8 cellular contexts compared by ENCODE assay signal in genomic region chr1:221742555-221743415, GRCh38. TPM values are rescaled to one million over a fixed set of nuclear protein-coding genes. Genes with fewer than 3 reads are reported as not detected.
DNase-seq lines count a peak whose midpoint lies in the region; TF ChIP-seq lines count a peak whose summit lies in the region.

No MANE protein-coding gene starts in this region.

- no peaks in the 10 kb centered on the region for H3K4me1 ChIP-seq in ascending aorta
- peaks cover 21% of the 10 kb centered on the region for H3K4me1 ChIP-seq in skeletal muscle satellite cell (ENCODE audit: control insufficient read depth, insufficient read depth, low read length)

- H3K27ac ChIP-seq in ascending aorta = peak overlapping the region; percentile 98

- H3K9me3 ChIP-seq in ascending aorta (no peaks in the 10 kb centered on the region), skeletal muscle satellite cell (replicated peaks; ENCODE audit: low read length) (no peaks in the 10 kb centered on the region)

- peak overlapping the region; percentile 86 for H3K4me2 ChIP-seq in skeletal muscle satellite cell (ENCODE audit: low read length)

- H3K27me3 Mint-ChIP-seq in HFFc6 (ENCODE audit: insufficient read depth) = no peaks in the 10 kb centered on the region

- H3K27me3 ChIP-seq in ascending aorta (no peaks in the 10 kb centered on the region), skeletal muscle satellite cell (ENCODE audit: control insufficient read depth, insufficient read depth, low read length) (no peaks in the 10 kb centered on the region)

- peak overlapping the region; percentile 92 for H3K27ac Mint-ChIP-seq in HFFc6

- H3K9ac ChIP-seq in skeletal muscle satellite cell (ENCODE audit: low read depth, low read length) = peak overlapping the region; percentile 98

- H3K4me3 ChIP-seq in ascending aorta (peak overlapping the region; percentile 80 to 87), iPS-11a (ENCODE audit: low read depth, low read length) (peak overlapping the region; percentile 44), skeletal muscle satellite cell (ENCODE audit: low read length) (peak overlapping the region; percentile 78)

- in situ Hi-C loops in G401 (cut with HindIII; ENCODE audit: low sequenced_read_pairs) = no loop called here

- 0 out of 2 replicates have a peak, but pooled peaks have one; percentile 17 for TF ChIP-seq CTCF in GM12874 (IDR thresholded peaks at IDR 0.05; ENCODE audit: insufficient read depth, low read depth, low read length)
- TF ChIP-seq CTCF in HFFc6 (IDR thresholded peaks at IDR 0.05) = peak; percentile 74
- peak; percentile 3 to 34 (median 28) for TF ChIP-seq CTCF in ascending aorta (IDR thresholded peaks at IDR 0.05)

- peak overlapping the region; percentile 91 for H3K4me3 Mint-ChIP-seq in HFFc6

- H3K9me3 Mint-ChIP-seq in HFFc6 = no peaks in the 10 kb centered on the region

- H3K36me3 ChIP-seq in ascending aorta (no peaks in the 10 kb centered on the region), skeletal muscle satellite cell (ENCODE audit: insufficient read depth, low read length) (peaks cover 21% of the 10 kb centered on the region)

- H3K36me3 Mint-ChIP-seq in HFFc6 (ENCODE audit: low read depth) = no peaks in the 10 kb centered on the region; the same call in 1 of the 2 replicates

- peaks cover 11% of the 10 kb centered on the region for H3K4me1 Mint-ChIP-seq in HFFc6 (ENCODE audit: low read depth)

- DNase-seq in HFFc6 = peak; percentile 69
- peak; percentile 70 for DNase-seq in NCI-H1092 (lab: John Stamatoyannopoulos, UW)
- peak; percentile 72 for DNase-seq in T-helper 22 cell (ENCODE audit: low read depth)
- DNase-seq in ascending aorta (ENCODE audit: low spot score in 2 of 2) = peak; percentile 63 to 92
- DNase-seq in G401 (ENCODE audit: low spot score) = no peak

- intact Hi-C loops in ascending aorta (cut with DNase I) = loop anchor here (1.0 to 10.0 kb wide), 8 partner anchors 350 to 1070 kb away; partner anchors contain the start of genes AIDA, BROX and HLX

RNA-seq across cellular contexts. Expression of gene DUSP10, which starts 0.9 kb away (rescaled TPM):
- total RNA-seq in HFFc6 (2021; fragmentation: NEBNext Ultra II Directional; extraction: Animal tissue kit (Norgen Biotek cat#: 25700)) = 10 to 100 TPM; 30.5 to 48.9 (median 43.8) TPM
- total RNA-seq in ascending aorta = 5.7 TPM
- 23.6 and 28.6 TPM in 2 replicates for total RNA-seq in skeletal muscle satellite cell (2012; rRNA removed)
- not detected in 2 replicates for total RNA-seq in G401 (2014; rRNA removed; shearing (Covaris generic))

Comparison
In these comparisons a context has a peak if more than half of its experiments do, and no peak if none do; other contexts are left out.
1. CTCF ChIP-seq: peak in every context shown above with its lines; median percentile 74 in HFFc6; 28 in ascending aorta; 17 in GM12874.